ENCODE assay signal across 8 cellular contexts in the genomic region with DNA sequence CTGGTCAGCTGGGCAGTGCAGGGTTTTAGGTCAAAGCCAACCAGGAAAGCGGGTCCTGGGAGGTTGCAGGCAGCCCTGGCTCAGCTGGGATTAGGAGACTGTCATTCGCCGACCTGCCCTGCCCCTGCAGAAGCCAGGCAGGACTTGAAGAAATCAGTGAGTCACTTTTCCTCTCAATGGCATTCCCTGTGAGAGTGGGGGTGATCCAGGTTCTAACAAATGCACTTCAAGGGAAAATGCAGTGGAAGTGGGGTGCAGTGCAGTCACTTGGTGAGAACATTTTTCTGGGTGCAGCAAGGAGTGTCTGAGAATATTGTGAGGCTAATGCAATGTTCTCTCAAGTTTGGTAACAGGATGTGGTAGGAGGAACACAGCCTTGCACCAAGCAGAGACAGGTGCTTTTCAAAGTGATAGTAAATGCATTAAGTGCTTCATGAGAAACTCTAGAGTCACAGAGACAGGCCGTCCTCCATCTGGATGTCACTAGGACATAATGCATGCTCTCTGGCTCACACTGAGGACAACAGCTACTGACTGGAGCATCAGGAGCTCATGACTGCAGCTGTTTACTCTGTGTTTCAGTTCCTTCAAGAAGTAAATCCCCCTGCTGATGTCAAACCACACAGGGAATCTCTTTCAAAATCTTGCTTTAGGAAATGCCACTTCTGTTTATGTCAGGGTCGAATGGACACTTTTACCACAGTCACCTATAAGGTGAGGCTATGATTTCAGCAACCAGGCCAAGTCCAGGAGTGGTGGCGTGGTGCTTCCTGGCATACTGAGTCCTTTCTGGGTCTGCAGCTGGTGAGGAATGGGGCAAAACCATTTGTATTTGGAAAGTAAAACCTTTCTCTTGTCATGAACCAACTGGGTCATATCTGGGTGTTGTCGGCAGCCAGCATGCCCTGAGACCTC.
DNase-seq lines count a peak whose midpoint lies in the region; ATAC-seq and TF ChIP-seq lines count a peak whose summit lies in the region.

No MANE protein-coding gene starts in this region.

- H3K4me1 Mint-ChIP-seq in memory B cell = peaks cover 33% of the 10 kb centered on the region

- no peaks in the 10 kb centered on the region for H3K36me3 Mint-ChIP-seq in memory B cell

- peak overlapping the region; percentile 54 for H3K4me3 Mint-ChIP-seq in memory B cell

- peak overlapping the region; percentile 97 for H3K27ac Mint-ChIP-seq in memory B cell

- H3K36me3 ChIP-seq in WERI-Rb-1 = no peaks in the 10 kb centered on the region

- DNase-seq in GM10248 (ENCODE audit: extremely low spot score) (peak; percentile 81), WERI-Rb-1 (peak; percentile 76), memory B cell (ENCODE audit: low spot score in 2 of 2) (peak in 1 of 2 donors; percentile 58), DMS53 (lab: John Stamatoyannopoulos, UW) (no peak), epidermal melanocyte (ENCODE audit: insufficient read length, low spot score) (no peak), putamen (ENCODE audit: low spot score) (no peak)

- no peaks in the 10 kb centered on the region for H3K27me3 ChIP-seq in WERI-Rb-1 (ENCODE audit: insufficient read depth, low read depth, severe bottlenecking)

- H3K27me3 Mint-ChIP-seq in memory B cell = no peaks in the 10 kb centered on the region

- POLR2A ChIA-PET in GM10248 (lab: Yijun Ruan, JAX) = interaction anchor here (0.6 to 1.3 kb wide), 4 partner anchors 14 to 149 kb away, joined by 3 to 14 read pairs (median 4); no protein-coding TSS in a partner anchor

- H3K9me3 ChIP-seq in WERI-Rb-1 (ENCODE audit: severe bottlenecking) = no peaks in the 10 kb centered on the region

- TF ChIP-seq CTCF in GM10248 (IDR thresholded peaks at IDR 0.05; ENCODE audit: control extremely low read depth, extremely low read depth, low read depth, missing control alignments) = no peak
- TF ChIP-seq CTCF in WERI-Rb-1 (IDR thresholded peaks at IDR 0.05; ENCODE audit: low read depth, low read length) = no peak

- no peak overlapping the region for H3K4me3 ChIP-seq in WERI-Rb-1 (ENCODE audit: low read depth, low read length)

- peak; percentile 88 for ATAC-seq in GM19455 (IDR thresholded peaks at IDR 0.05; ENCODE audit: unreplicated experiment)
- peak; percentile 81 for ATAC-seq in HG03378 (IDR thresholded peaks at IDR 0.05; ENCODE audit: unreplicated experiment)
- peak; percentile 90 for ATAC-seq in memory B cell (ENCODE audit: low read depth)

- no peak overlapping the region for H3K27ac ChIP-seq in WERI-Rb-1

- no peaks in the 10 kb centered on the region for H3K9me3 Mint-ChIP-seq in memory B cell

- CTCF ChIA-PET in GM10248 (lab: Yijun Ruan, JAX) = interaction anchor here (0.7 to 1.4 kb wide), 3 partner anchors 14 to 24 kb away, joined by 3 to 4 read pairs (median 3); no protein-coding TSS in a partner anchor

Comparison
In these comparisons a context has a peak if more than half of its experiments do, and no peak if none do; other contexts are left out.
1. DNase-seq: peak in GM10248 (single experiment) and WERI-Rb-1 (single experiment); none in DMS53 (single experiment), epidermal melanocyte (single experiment) and putamen (single experiment).
2. Peak in every context shown above with its lines, with median percentiles within 50 percentile points of each other: ATAC-seq.